8 cellular contexts compared by ENCODE assay signal in the genomic region with DNA sequence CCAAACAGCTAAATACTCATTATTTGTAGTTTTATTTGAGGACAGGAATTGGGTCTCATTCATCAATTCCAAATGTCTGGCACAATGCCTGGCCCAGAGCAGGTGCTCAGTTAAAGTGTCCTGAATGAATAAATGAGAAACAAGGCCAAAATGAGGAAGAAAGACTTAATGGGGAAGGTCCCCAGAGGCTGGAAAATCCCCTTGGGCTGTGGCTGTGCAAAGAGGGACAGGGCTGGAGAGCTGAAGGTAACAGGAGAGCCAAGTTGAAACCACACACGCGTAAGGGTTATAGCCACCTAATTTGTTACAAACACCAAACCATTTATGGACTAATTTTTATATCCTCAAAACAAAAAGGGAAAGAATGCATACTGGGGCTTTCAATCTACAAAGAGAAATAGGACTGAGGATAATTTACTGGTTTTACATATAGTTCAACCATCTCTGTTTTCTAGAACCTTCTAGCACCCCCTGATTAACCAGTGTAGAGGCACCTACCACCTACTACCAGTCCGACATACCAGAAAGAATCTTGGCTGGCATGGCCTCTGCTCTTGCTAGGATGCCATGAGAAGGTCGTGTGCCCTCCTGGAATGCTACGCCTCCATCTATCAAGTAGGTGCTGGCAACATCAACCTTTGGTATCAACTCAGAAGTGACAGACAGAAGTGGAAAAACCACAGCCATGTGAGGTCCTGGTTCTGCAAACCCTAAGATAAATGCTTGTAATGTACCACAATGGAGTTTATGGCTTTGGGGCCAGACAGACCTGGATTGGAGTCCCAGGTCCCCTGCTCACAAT. TPM values are rescaled to one million over a fixed set of nuclear protein-coding genes. Genes with fewer than 3 reads are reported as not detected.
DNase-seq lines count a peak whose midpoint lies in the region; ATAC-seq lines count a peak whose summit lies in the region.

No MANE protein-coding gene starts in this region.

- H3K4me2 ChIP-seq in skeletal muscle satellite cell (ENCODE audit: low read length), result peak overlapping the region; percentile 65

- H3K4me3 ChIP-seq in skeletal muscle satellite cell (ENCODE audit: low read length), result no peak overlapping the region

- H3K27ac ChIP-seq in epithelial cell of prostate, result peak overlapping the region; percentile 99

- peaks cover 92% of the 10 kb centered on the region for H3K4me1 ChIP-seq in skeletal muscle satellite cell (ENCODE audit: control insufficient read depth, insufficient read depth, low read length)

- no peaks in the 10 kb centered on the region for H3K27me3 ChIP-seq in skeletal muscle satellite cell (ENCODE audit: control insufficient read depth, insufficient read depth, low read length)

- peak overlapping the region; percentile 34 for H3K9ac ChIP-seq in skeletal muscle satellite cell (ENCODE audit: low read depth, low read length)

- in situ Hi-C loops in KBM-7 (cut with MboI; ENCODE audit: low pct_unique_long_range_greater_than_20kb, low sequenced_read_pairs), result no loop called here

- H3K9me3 ChIP-seq in skeletal muscle satellite cell (replicated peaks; ENCODE audit: low read length), result no peaks in the 10 kb centered on the region

- DNase-seq in GM19240 (ENCODE audit: insufficient read length, low spot score) (peak; percentile 41), NCI-H1436 (lab: John Stamatoyannopoulos, UW) (peak; percentile 68), epithelial cell of prostate (ENCODE audit: low read depth, low spot score) (no peak), middle frontal gyrus (ENCODE audit: extremely low spot score, low spot score) (no peak), mesenteric fat pad (ENCODE audit: low spot score) (no peak), KBM-7 (no peak)

- ATAC-seq in GM18517 (IDR thresholded peaks at IDR 0.05; ENCODE audit: unreplicated experiment), result no peak

- H3K36me3 ChIP-seq in skeletal muscle satellite cell (ENCODE audit: insufficient read depth, low read length), result peaks cover 46% of the 10 kb centered on the region

RNA-seq across cellular contexts. Expression of a gene that starts 28.4 kb away (rescaled TPM):
- total RNA-seq in skeletal muscle satellite cell (2012; rRNA removed), result 248 and 329 TPM in 2 replicates
- total RNA-seq in mesenteric fat pad, result 673 TPM

Comparison
In these comparisons a context has a peak if more than half of its experiments do, and no peak if none do; other contexts are left out.
1. DNase-seq: peak in GM19240 (single experiment) and NCI-H1436 (single experiment); none in epithelial cell of prostate (single experiment), middle frontal gyrus (single experiment), mesenteric fat pad (single experiment) and KBM-7 (single experiment).